In genomic region chr2:200603972-200604371, GRCh38 we compare ENCODE assay signal across 15 cellular contexts. TPM values are rescaled to one million over a fixed set of nuclear protein-coding genes. Genes with fewer than 3 reads are reported as not detected.
DNase-seq lines count a peak whose midpoint lies in the region; ATAC-seq and TF ChIP-seq lines count a peak whose summit lies in the region.
"Had no signal": no experiment of that assay in that cellular context is flagged by ENCODE, and none has a peak within 500 bp of the region (broad histone marks: within the 10 kb centered on the region; RNA-seq: fewer than 3 reads in every experiment).

No MANE protein-coding gene starts in this region.

- peaks cover 21% of the 10 kb centered on the region for H3K27me3 Mint-ChIP-seq in activated CD4-positive, alpha-beta T cell treated with anti-CD3 and anti-CD28 coated beads, Interleukin-2, amount 10 ng/mL, durations not matched to agents 24 days and 14 days
- peaks cover 22% of the 10 kb centered on the region for H3K27me3 Mint-ChIP-seq in activated CD4-positive, alpha-beta T cell treated with anti-CD3 and anti-CD28 coated beads, Interleukin-2, amount 10 ng/mL, durations not matched to agents 7 days and 5 days
- peaks cover 12 to 22% of the 10 kb centered on the region in 2 donors for H3K27me3 Mint-ChIP-seq in natural killer cell treated with Interleukin-12 subunit alpha and Interleukin-12 subunit beta and Interleukin-15 and Interleukin-18, amount 100 ng/mL, for 72 hours

- peaks cover 1% of the 10 kb centered on the region for H3K4me1 Mint-ChIP-seq in activated CD4-positive, alpha-beta T cell treated with anti-CD3 and anti-CD28 coated beads, Interleukin-2, amount 10 ng/mL, durations not matched to agents 24 days and 14 days
- no peaks in the 10 kb centered on the region for H3K4me1 Mint-ChIP-seq in activated CD4-positive, alpha-beta T cell treated with anti-CD3 and anti-CD28 coated beads, Interleukin-2, amount 10 ng/mL, durations not matched to agents 7 days and 5 days
- no peaks in the 10 kb centered on the region for H3K4me1 Mint-ChIP-seq in natural killer cell treated with Interleukin-12 subunit alpha and Interleukin-12 subunit beta and Interleukin-15 and Interleukin-18, amount 100 ng/mL, for 72 hours (ENCODE audit: low read depth in 2 of 2)
- H3K4me1 Mint-ChIP-seq: activated naive CD8-positive, alpha-beta T cell treated with anti-CD3 and anti-CD28 coated beads for 36 hours had no signal

- H3K36me3 Mint-ChIP-seq in activated CD4-positive, alpha-beta T cell treated with anti-CD3 and anti-CD28 coated beads, Interleukin-2, amount 10 ng/mL, durations not matched to agents 24 days and 14 days (ENCODE audit: low read depth): no peaks in the 10 kb centered on the region
- no peaks in the 10 kb centered on the region for H3K36me3 Mint-ChIP-seq in activated CD4-positive, alpha-beta T cell treated with anti-CD3 and anti-CD28 coated beads, Interleukin-2, amount 10 ng/mL, durations not matched to agents 7 days and 5 days (ENCODE audit: low read depth)
- H3K36me3 Mint-ChIP-seq in natural killer cell treated with Interleukin-12 subunit alpha and Interleukin-12 subunit beta and Interleukin-15 and Interleukin-18, amount 100 ng/mL, for 72 hours: no peaks in the 10 kb centered on the region

- no peak overlapping the region for H3K4me3 Mint-ChIP-seq in activated CD4-positive, alpha-beta T cell treated with anti-CD3 and anti-CD28 coated beads, Interleukin-2, amount 10 ng/mL, durations not matched to agents 24 days and 14 days
- H3K4me3 Mint-ChIP-seq in activated CD4-positive, alpha-beta T cell treated with anti-CD3 and anti-CD28 coated beads, Interleukin-2, amount 10 ng/mL, durations not matched to agents 7 days and 5 days: no peak overlapping the region
- no peak overlapping the region for H3K4me3 Mint-ChIP-seq in natural killer cell treated with Interleukin-12 subunit alpha and Interleukin-12 subunit beta and Interleukin-15 and Interleukin-18, amount 100 ng/mL, for 72 hours
- H3K4me3 Mint-ChIP-seq: activated naive CD8-positive, alpha-beta T cell treated with anti-CD3 and anti-CD28 coated beads for 36 hours had no signal

- DNase-seq in activated CD4-positive, alpha-beta T cell treated with anti-CD3 and anti-CD28 coated beads, Interleukin-2, amount 10 ng/mL, durations not matched to agents 24 days and 14 days: peak; percentile 34
- no peak for DNase-seq in activated CD4-positive, alpha-beta T cell treated with anti-CD3 and anti-CD28 coated beads, Interleukin-2, amount 10 ng/mL, durations not matched to agents 7 days and 5 days
- DNase-seq in fibroblast of the aortic adventitia (ENCODE audit: low read depth) (peak; percentile 71), NCI-H1930 (lab: John Stamatoyannopoulos, UW) (no peak), activated gamma-delta T cell treated with Interleukin-2 at 50 U/mL for 16 hours (no peak), cerebellum (ENCODE audit: low spot score) (no peak)
- DNase-seq in natural killer cell treated with Interleukin-12 subunit alpha and Interleukin-12 subunit beta and Interleukin-15 and Interleukin-18, amount 100 ng/mL, for 72 hours (ENCODE audit: low spot score): no peak
- DNase-seq: activated naive CD8-positive, alpha-beta T cell treated with anti-CD3 and anti-CD28 coated beads for 36 hours; DMS 273 treated with DMSO at 0.1 percent for 48 hours; hypothalamus; occipital lobe; stimulated activated CD4-positive, alpha-beta T cell treated with anti-CD3 and anti-CD28 coated beads, Interleukin-12 subunit alpha, Interleukin-12 subunit beta, amount 100 ng/mL, for 4 hours; transverse colon had no signal

- ATAC-seq in natural killer cell treated with Interleukin-12 subunit alpha and Interleukin-12 subunit beta and Interleukin-15 and Interleukin-18, amount 100 ng/mL, for 72 hours: no peak
- ATAC-seq: GM12878 had no signal

- no peak for TF ChIP-seq CTCF in VCaP (conservative IDR thresholded peaks at IDR 0.05)
- no peak for TF ChIP-seq CTCF in fibroblast of the aortic adventitia (IDR thresholded peaks at IDR 0.05; ENCODE audit: insufficient read depth, low read length)

- POLR2A ChIA-PET in activated CD4-positive, alpha-beta T cell treated with anti-CD3 and anti-CD28 coated beads, Interleukin-2, amount 10 ng/mL, durations not matched to agents 7 days and 5 days (lab: Charles Lee): no interaction called here

- peaks cover 14% of the 10 kb centered on the region for H3K9me3 Mint-ChIP-seq in activated CD4-positive, alpha-beta T cell treated with anti-CD3 and anti-CD28 coated beads, Interleukin-2, amount 10 ng/mL, durations not matched to agents 24 days and 14 days
- peaks cover 5% of the 10 kb centered on the region for H3K9me3 Mint-ChIP-seq in activated CD4-positive, alpha-beta T cell treated with anti-CD3 and anti-CD28 coated beads, Interleukin-2, amount 10 ng/mL, durations not matched to agents 7 days and 5 days
- peaks cover 4% of the 10 kb centered on the region for H3K9me3 Mint-ChIP-seq in natural killer cell treated with Interleukin-12 subunit alpha and Interleukin-12 subunit beta and Interleukin-15 and Interleukin-18, amount 100 ng/mL, for 72 hours

- peak overlapping the region; percentile 95 for H3K27ac ChIP-seq in VCaP
- H3K27ac ChIP-seq: transverse colon had no signal

- intact Hi-C loops in activated CD4-positive, alpha-beta T cell treated with anti-CD3 and anti-CD28 coated beads, Interleukin-2, amount 10 ng/mL, durations not matched to agents 24 days and 14 days (cut with micrococcal nuclease): no loop called here

- no peak overlapping the region for H3K27ac Mint-ChIP-seq in activated CD4-positive, alpha-beta T cell treated with anti-CD3 and anti-CD28 coated beads, Interleukin-2, amount 10 ng/mL, durations not matched to agents 24 days and 14 days
- H3K27ac Mint-ChIP-seq in activated CD4-positive, alpha-beta T cell treated with anti-CD3 and anti-CD28 coated beads, Interleukin-2, amount 10 ng/mL, durations not matched to agents 7 days and 5 days: no peak overlapping the region
- no peak overlapping the region for H3K27ac Mint-ChIP-seq in natural killer cell treated with Interleukin-12 subunit alpha and Interleukin-12 subunit beta and Interleukin-15 and Interleukin-18, amount 100 ng/mL, for 72 hours
- H3K27ac Mint-ChIP-seq: activated naive CD8-positive, alpha-beta T cell treated with anti-CD3 and anti-CD28 coated beads for 36 hours had no signal

- CTCF ChIA-PET in activated CD4-positive, alpha-beta T cell treated with anti-CD3 and anti-CD28 coated beads, Interleukin-2, amount 10 ng/mL, durations not matched to agents 7 days and 5 days (lab: Charles Lee): interaction anchor here (0.6 to 1.4 kb wide), 4 partner anchors 11 to 798 kb away, joined by 3 to 4 read pairs (median 3); no protein-coding TSS in a partner anchor

- no peak overlapping the region for H3K4me3 ChIP-seq in fibroblast of the aortic adventitia (ENCODE audit: low read depth, low read length)
- H3K4me3 ChIP-seq: GM12878, transverse colon had no signal

RNA-seq across cellular contexts. Expression of gene AOX1, which starts 18.2 kb away (rescaled TPM):
- total RNA-seq in activated CD4-positive, alpha-beta T cell treated with anti-CD3 and anti-CD28 coated beads, Interleukin-2, amount 10 ng/mL, durations not matched to agents 24 days and 14 days: 0.26 TPM in 1 of 2 replicates, not detected in the other
- under 1 TPM; 0.19 to 0.22 TPM for total RNA-seq in activated CD4-positive, alpha-beta T cell treated with anti-CD3 and anti-CD28 coated beads, Interleukin-2, amount 10 ng/mL, durations not matched to agents 7 days and 5 days
- total RNA-seq in fibroblast of the aortic adventitia (ENCODE audit: low replicate concordance): 23.6 and 84.0 TPM in 2 replicates
- under 1 TPM; 0.17 to 0.26 TPM for total RNA-seq in natural killer cell treated with Interleukin-12 subunit alpha and Interleukin-12 subunit beta and Interleukin-15 and Interleukin-18, amount 100 ng/mL, for 72 hours
- 2.8 TPM for total RNA-seq in cerebellum

Comparison
In these comparisons a context has a peak if more than half of its experiments do, and no peak if none do; other contexts are left out.
1. DNase-seq: peak in activated CD4-positive, alpha-beta T cell treated with anti-CD3 and anti-CD28 coated beads, Interleukin-2, amount 10 ng/mL, durations not matched to agents 24 days and 14 days (single experiment) and fibroblast of the aortic adventitia (single experiment); none in activated CD4-positive, alpha-beta T cell treated with anti-CD3 and anti-CD28 coated beads, Interleukin-2, amount 10 ng/mL, durations not matched to agents 7 days and 5 days (single experiment), NCI-H1930 (0 of 2), natural killer cell treated with Interleukin-12 subunit alpha and Interleukin-12 subunit beta and Interleukin-15 and Interleukin-18, amount 100 ng/mL, for 72 hours (single experiment), activated gamma-delta T cell treated with Interleukin-2 at 50 U/mL for 16 hours (single experiment) and cerebellum (single experiment).